In genomic region chr7:101097561-101097960, GRCh38 we compare ENCODE assay signal across 17 cellular contexts.
"Had no signal": no experiment of that assay in that cellular context is flagged by ENCODE, and none has a peak within 500 bp of the region (broad histone marks: within the 10 kb centered on the region; RNA-seq: fewer than 3 reads in every experiment).

No MANE protein-coding gene starts in this region.

- H3K27ac ChIP-seq: foreskin keratinocyte, ovary, psoas muscle, right atrium auricular region, WERI-Rb-1 had no signal

- H3K4me3 Mint-ChIP-seq: activated naive CD8-positive, alpha-beta T cell treated with anti-CD3 and anti-CD28 coated beads, Interleukin-2, amount 10 ng/mL, durations not matched to agents 7 days and 5 days; mesothelial cell of epicardium; natural killer cell; stimulated activated naive CD8-positive, alpha-beta T cell treated with anti-CD3 and anti-CD28 coated beads, Interleukin-15, amount 100 ng/mL, for 72 hours had no signal

- ATAC-seq: foreskin keratinocyte; natural killer cell; psoas muscle; stimulated activated naive CD8-positive, alpha-beta T cell treated with anti-CD3 and anti-CD28 coated beads, Interleukin-15, amount 100 ng/mL, for 72 hours had no signal

- H3K4me3 ChIP-seq: lung, ovary, psoas muscle, right atrium auricular region, tibial artery had no signal

- H3K9me3 ChIP-seq: ovary, psoas muscle, right atrium auricular region, tibial artery had no signal

- H3K27me3 ChIP-seq: foreskin keratinocyte, ovary, right atrium auricular region, tibial artery had no signal

- DNase-seq: activated naive CD8-positive, alpha-beta T cell treated with anti-CD3 and anti-CD28 coated beads, Interleukin-2, amount 10 ng/mL, durations not matched to agents 7 days and 5 days; activated T-cell treated with anti-CD3 and anti-CD28 coated beads, Interleukin-2, amount 50 U/mL, for 1 hour; amygdala; effector CD4-positive, alpha-beta T cell; foreskin keratinocyte; kidney; natural killer cell; psoas muscle; stimulated activated CD4-positive, alpha-beta T cell treated with anti-CD3 and anti-CD28 coated beads, Interleukin-1b, Interleukin-23, amount 100 ng/mL, for 48 hours; stimulated activated naive CD8-positive, alpha-beta T cell treated with anti-CD3 and anti-CD28 coated beads, Interleukin-15, amount 100 ng/mL, for 72 hours; SW 1271; tibial artery; WERI-Rb-1 had no signal

- H3K36me3 Mint-ChIP-seq: natural killer cell had no signal

- H3K27ac Mint-ChIP-seq: activated naive CD8-positive, alpha-beta T cell treated with anti-CD3 and anti-CD28 coated beads, Interleukin-2, amount 10 ng/mL, durations not matched to agents 7 days and 5 days; mesothelial cell of epicardium had no signal

- H3K9me3 Mint-ChIP-seq: activated naive CD8-positive, alpha-beta T cell treated with anti-CD3 and anti-CD28 coated beads, Interleukin-2, amount 10 ng/mL, durations not matched to agents 7 days and 5 days; mesothelial cell of epicardium; natural killer cell; stimulated activated naive CD8-positive, alpha-beta T cell treated with anti-CD3 and anti-CD28 coated beads, Interleukin-15, amount 100 ng/mL, for 72 hours had no signal

- H3K36me3 ChIP-seq: ovary, right atrium auricular region, WERI-Rb-1 had no signal
